In genomic region chr10:131750973-131751826, GRCh38 we compare ENCODE assay signal across 1 cellular context.
TF ChIP-seq lines count a peak whose summit lies in the region.

No MANE protein-coding gene starts in this region.

TF ChIP-seq in GM23338, 12 proteins besides CTCF, POLR2A, EP300 and RAD21 (continued from another document):
- TF ChIP-seq ZNF462 (CRISPR knock-in tag; IDR thresholded peaks at IDR 0.05) (no peak), ZNF331 (CRISPR knock-in tag; IDR thresholded peaks at IDR 0.05; ENCODE audit: low read depth) (no peak), EZH2 (IDR thresholded peaks at IDR 0.05; ENCODE audit: low read depth, unreplicated experiment) (no peak), ETS1 (IDR thresholded peaks at IDR 0.05) (no peak), EZH2phosphoT487 (IDR thresholded peaks at IDR 0.05; ENCODE audit: unreplicated experiment) (no peak), ZNF114 (CRISPR knock-in tag; IDR thresholded peaks at IDR 0.05) (no peak), REST (IDR thresholded peaks at IDR 0.05; ENCODE audit: unreplicated experiment) (no peak), JUNB (IDR thresholded peaks at IDR 0.05; ENCODE audit: unreplicated experiment) (no peak), POLR2AphosphoS5 (IDR thresholded peaks at IDR 0.05; ENCODE audit: low read depth) (no peak)
